ENCODE assay signal across 11 cellular contexts in the genomic region with DNA sequence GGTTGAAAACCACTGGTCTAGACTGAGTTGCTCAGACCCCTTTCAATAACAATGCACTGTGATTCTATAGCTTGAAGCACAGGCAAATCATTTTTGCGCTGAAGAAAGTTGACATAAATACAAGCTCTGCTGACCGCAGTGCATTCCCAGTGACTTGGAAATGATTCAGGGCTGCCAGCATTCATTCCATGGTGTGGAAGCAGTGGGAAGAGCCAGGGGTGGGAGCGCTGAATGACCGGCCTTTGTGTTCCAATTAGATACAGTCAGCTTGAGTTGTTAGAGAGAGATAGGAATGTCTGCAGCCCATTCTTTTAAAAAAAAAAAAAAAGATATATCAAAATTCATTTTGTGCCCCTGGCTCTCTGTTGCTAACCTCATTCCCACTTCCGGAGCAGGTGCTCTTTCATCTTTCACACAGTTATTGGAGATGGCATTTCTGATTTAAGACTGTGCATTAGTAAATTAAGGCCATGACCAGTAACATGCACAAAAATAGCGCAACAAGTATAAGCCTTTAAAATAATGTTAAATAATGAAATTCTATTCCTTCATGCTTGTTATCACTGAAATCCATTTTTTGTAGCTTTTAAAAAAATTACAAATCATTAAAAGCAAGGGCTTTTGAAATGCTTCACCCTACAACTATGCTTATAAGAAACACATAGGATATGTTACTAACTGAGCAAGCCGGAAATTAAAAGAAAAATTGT. TPM values are rescaled to one million over a fixed set of nuclear protein-coding genes. Genes with fewer than 3 reads are reported as not detected.
A peak's percentile ranks its signal among the peaks of the same experiment; 100 is the strongest.
DNase-seq lines count a peak whose midpoint lies in the region; ATAC-seq, FAIRE-seq and TF ChIP-seq lines count a peak whose summit lies in the region.
"Had no signal": no experiment of that assay in that cellular context is flagged by ENCODE, and none has a peak within 500 bp of the region (broad histone marks: within the 10 kb centered on the region; RNA-seq: fewer than 3 reads in every experiment).

No MANE protein-coding gene starts in this region.

- H3K36me3 ChIP-seq in endothelial cell of umbilical vein (ENCODE audit: control insufficient read depth in 2 of 2, extremely low read depth in 1 of 2, insufficient read depth in 2 of 2, low read length in 2 of 2) (no peaks in the 10 kb centered on the region), osteoblast (ENCODE audit: insufficient read depth, low read length) (no peaks in the 10 kb centered on the region), upper lobe of right lung (no peaks in the 10 kb centered on the region)
- H3K36me3 ChIP-seq: colonic mucosa had no signal

- CTCF ChIA-PET in endothelial cell of umbilical vein (lab: Charles Lee), result interaction anchor here (0.6 to 3.0 kb wide), 14 partner anchors 9 to 1529 kb away, joined by 3 to 11 read pairs (median 4); no protein-coding TSS in a partner anchor

- POLR2A ChIA-PET in endothelial cell of umbilical vein (lab: Charles Lee), result interaction anchor here (0.7 kb wide), 1 partner anchor 59 kb away, joined by 3 read pairs; no protein-coding TSS in a partner anchor

- peak; percentile 90 for FAIRE-seq in endothelial cell of umbilical vein (lab: Jason Lieb, UNC)

- no peaks in the 10 kb centered on the region for H3K9me1 ChIP-seq in endothelial cell of umbilical vein (replicated peaks; ENCODE audit: control insufficient read depth, extremely low read depth, insufficient read depth, low read length)

- no peak for TF ChIP-seq CTCF in endothelial cell of umbilical vein (IDR thresholded peaks at IDR 0.05; ENCODE audit: extremely low read depth in 1 of 2, insufficient read depth in 1 of 2, low read depth in 1 of 2, low read length in 2 of 2)
- no peak for TF ChIP-seq CTCF in osteoblast (IDR thresholded peaks at IDR 0.05; ENCODE audit: extremely low read depth, low read depth, low read length)
- no peak for TF ChIP-seq CTCF in upper lobe of right lung (IDR thresholded peaks at IDR 0.05)

- no peak for TF ChIP-seq POLR2A in endothelial cell of umbilical vein (IDR thresholded peaks at IDR 0.05; ENCODE audit: low read depth, low read length)
- TF ChIP-seq POLR2A in GM18505 (IDR thresholded peaks at IDR 0.05; ENCODE audit: borderline replicate concordance, extremely low read depth, insufficient read depth, insufficient read length), result no peak

- no peak overlapping the region for H3K27ac Mint-ChIP-seq in activated CD4-positive, alpha-beta T cell treated with anti-CD3 and anti-CD28 coated beads, Interleukin-2, amount 10 ng/mL, durations not matched to agents 24 days and 14 days
- H3K27ac Mint-ChIP-seq: stimulated activated effector memory CD8-positive, alpha-beta T cell treated with anti-CD3 and anti-CD28 coated beads, Interleukin-12 subunit alpha, Interleukin-12 subunit beta, amount 100 ng/mL, for 72 hours had no signal

- peak overlapping the region; percentile 53 for H3K4me2 ChIP-seq in endothelial cell of umbilical vein (ENCODE audit: insufficient read depth, low read length)
- peak overlapping the region; percentile 41 for H3K4me2 ChIP-seq in osteoblast (ENCODE audit: insufficient read depth, low read length)

- intact Hi-C loops in endothelial cell of umbilical vein (cut with micrococcal nuclease), result no loop called here
- intact Hi-C loops in upper lobe of right lung (cut with DNase I), result no loop called here
- intact Hi-C loops in activated CD4-positive, alpha-beta T cell treated with anti-CD3 and anti-CD28 coated beads, Interleukin-2, amount 10 ng/mL, durations not matched to agents 24 days and 14 days (cut with micrococcal nuclease), result no loop called here

- DNase-seq in ELR (ENCODE audit: low read depth) (peak; percentile 98), RKO (ENCODE audit: low spot score) (peak; percentile 7), endothelial cell of umbilical vein (ENCODE audit: low read depth, low spot score) (peak; percentile 85), osteoblast (ENCODE audit: insufficient read length, low spot score, missing footprints) (peak; percentile 68), upper lobe of right lung (no peak)
- no peak for DNase-seq in activated CD4-positive, alpha-beta T cell treated with anti-CD3 and anti-CD28 coated beads, Interleukin-2, amount 10 ng/mL, durations not matched to agents 24 days and 14 days
- DNase-seq: colonic mucosa, NCI-H524 had no signal

- H3K4me3 ChIP-seq in endothelial cell of umbilical vein (replicated peaks in 1 of 3; ENCODE audit: insufficient read depth in 1 of 3, low read depth in 1 of 3, low read length in 3 of 3) (no peak overlapping the region), osteoblast (ENCODE audit: insufficient read depth, low read length) (no peak overlapping the region), upper lobe of right lung (no peak overlapping the region)
- H3K4me3 ChIP-seq: colonic mucosa had no signal

- peaks cover 3% of the 10 kb centered on the region for H3K9me3 Mint-ChIP-seq in activated CD4-positive, alpha-beta T cell treated with anti-CD3 and anti-CD28 coated beads, Interleukin-2, amount 10 ng/mL, durations not matched to agents 24 days and 14 days

- ATAC-seq in upper lobe of right lung, result no peak
- ATAC-seq in GM21381 (IDR thresholded peaks at IDR 0.05; ENCODE audit: unreplicated experiment), result no peak
- no peak for ATAC-seq in GM18505 (IDR thresholded peaks at IDR 0.05; ENCODE audit: unreplicated experiment)
- ATAC-seq: stimulated activated effector memory CD8-positive, alpha-beta T cell treated with anti-CD3 and anti-CD28 coated beads, Interleukin-12 subunit alpha, Interleukin-12 subunit beta, amount 100 ng/mL, for 72 hours had no signal

- peaks cover 5% of the 10 kb centered on the region for H3K36me3 Mint-ChIP-seq in activated CD4-positive, alpha-beta T cell treated with anti-CD3 and anti-CD28 coated beads, Interleukin-2, amount 10 ng/mL, durations not matched to agents 24 days and 14 days (ENCODE audit: low read depth)

- H3K27me3 ChIP-seq in endothelial cell of umbilical vein (ENCODE audit: control insufficient read depth in 2 of 2, insufficient read depth in 2 of 2, low read length in 2 of 2) (no peaks in the 10 kb centered on the region), osteoblast (ENCODE audit: insufficient read depth, low read length) (no peaks in the 10 kb centered on the region), upper lobe of right lung (no peaks in the 10 kb centered on the region)
- H3K27me3 ChIP-seq: colonic mucosa had no signal

- H2AFZ ChIP-seq in endothelial cell of umbilical vein (ENCODE audit: low read depth, low read length) (peak overlapping the region; percentile 14), osteoblast (ENCODE audit: low read length) (no peak overlapping the region)

- no peaks in the 10 kb centered on the region for H3K79me2 ChIP-seq in endothelial cell of umbilical vein (ENCODE audit: control insufficient read depth, insufficient read depth, low read length)
- no peaks in the 10 kb centered on the region for H3K79me2 ChIP-seq in osteoblast (ENCODE audit: insufficient read depth, low read length)

- dilution Hi-C loops in endothelial cell of umbilical vein (cut with MboI; ENCODE audit: extremely low pct_ligation_motif_present, low sequenced_read_pairs), result no loop called here

- H3K4me1 ChIP-seq in endothelial cell of umbilical vein (ENCODE audit: control insufficient read depth, extremely low read depth, insufficient read depth, low read length) (peaks cover 55% of the 10 kb centered on the region), osteoblast (ENCODE audit: insufficient read depth, low read length) (peaks cover 82% of the 10 kb centered on the region), upper lobe of right lung (peaks cover 26% of the 10 kb centered on the region)

- BruUV-seq in endothelial cell of umbilical vein (replicated peaks; lab: Mats Ljungman, UMichigan), result no TSS peak

- H3K9ac ChIP-seq in endothelial cell of umbilical vein (replicated peaks; ENCODE audit: extremely low read depth, insufficient read depth, low read length), result no peak overlapping the region

- H3K4me3 Mint-ChIP-seq in activated CD4-positive, alpha-beta T cell treated with anti-CD3 and anti-CD28 coated beads, Interleukin-2, amount 10 ng/mL, durations not matched to agents 24 days and 14 days, result no peak overlapping the region
- H3K4me3 Mint-ChIP-seq: stimulated activated effector memory CD8-positive, alpha-beta T cell treated with anti-CD3 and anti-CD28 coated beads, Interleukin-12 subunit alpha, Interleukin-12 subunit beta, amount 100 ng/mL, for 72 hours had no signal

- H3K4me1 Mint-ChIP-seq in activated CD4-positive, alpha-beta T cell treated with anti-CD3 and anti-CD28 coated beads, Interleukin-2, amount 10 ng/mL, durations not matched to agents 24 days and 14 days, result peaks cover 58% of the 10 kb centered on the region

- H3K27ac ChIP-seq in endothelial cell of umbilical vein (ENCODE audit: insufficient read depth, low read depth, low read length) (peak overlapping the region; percentile 44), osteoblast (ENCODE audit: low read depth, low read length) (peak overlapping the region; percentile 100), upper lobe of right lung (no peak overlapping the region)
- H3K27ac ChIP-seq: colonic mucosa had no signal

- no peaks in the 10 kb centered on the region for H3K27me3 Mint-ChIP-seq in activated CD4-positive, alpha-beta T cell treated with anti-CD3 and anti-CD28 coated beads, Interleukin-2, amount 10 ng/mL, durations not matched to agents 24 days and 14 days

- no peaks in the 10 kb centered on the region for H3K9me3 ChIP-seq in endothelial cell of umbilical vein (replicated peaks; ENCODE audit: control insufficient read depth, insufficient read depth, low read length)
- H3K9me3 ChIP-seq in osteoblast (ENCODE audit: low read depth, low read length), result peaks cover 2% of the 10 kb centered on the region
- H3K9me3 ChIP-seq in upper lobe of right lung, result no peaks in the 10 kb centered on the region
- H3K9me3 ChIP-seq: colonic mucosa had no signal

- H4K20me1 ChIP-seq in endothelial cell of umbilical vein (replicated peaks; ENCODE audit: control insufficient read depth, extremely low read depth, insufficient read depth, low read length) (no peaks in the 10 kb centered on the region), osteoblast (ENCODE audit: insufficient read depth, low read length) (no peaks in the 10 kb centered on the region)

TF ChIP-seq in endothelial cell of umbilical vein, 7 proteins besides CTCF, POLR2A, EP300 and RAD21 (continues in another document):
- TF ChIP-seq GATA2 (IDR thresholded peaks at IDR 0.05; ENCODE audit: insufficient read depth, insufficient read length, low read depth, low read length), result no peak

RNA-seq across cellular contexts. Expression of a gene that starts 59.4 kb away (rescaled TPM):
- total RNA-seq in endothelial cell of umbilical vein (not detected in 2 replicates), osteoblast (under 0.01 TPM in 1 of 2 replicates, not detected in the other), upper lobe of right lung (1.4 TPM)
- not detected in 2 replicates for polyA plus RNA-seq in endothelial cell of umbilical vein
- not detected in 2 replicates for polyA plus RNA-seq in endothelial cell of umbilical vein (2011; cell fraction: cytosol; rRNA removed)
- polyA plus RNA-seq in endothelial cell of umbilical vein (2011; cell fraction: nucleus; rRNA removed), result not detected in 2 replicates
- polyA plus RNA-seq in endothelial cell of umbilical vein (2012), result not detected in 2 replicates
- not detected in 2 replicates for polyA minus RNA-seq in endothelial cell of umbilical vein
- not detected for polyA minus RNA-seq in endothelial cell of umbilical vein (2011; cell fraction: cytosol; rRNA and poly(A)+ RNA removed)
- not detected in 2 replicates for polyA minus RNA-seq in endothelial cell of umbilical vein (2011; cell fraction: nucleus; rRNA and poly(A)+ RNA removed)
- 104 TPM in 2 replicates for total RNA-seq in activated CD4-positive, alpha-beta T cell treated with anti-CD3 and anti-CD28 coated beads, Interleukin-2, amount 10 ng/mL, durations not matched to agents 24 days and 14 days

Comparison
In these comparisons a context has a peak if more than half of its experiments do, and no peak if none do; other contexts are left out.
1. DNase-seq: peak in ELR (single experiment), RKO (single experiment), endothelial cell of umbilical vein (single experiment) and osteoblast (single experiment); none in upper lobe of right lung (single experiment) and activated CD4-positive, alpha-beta T cell treated with anti-CD3 and anti-CD28 coated beads, Interleukin-2, amount 10 ng/mL, durations not matched to agents 24 days and 14 days (single experiment).
2. RNA of a gene that starts 59.4 kb away (total RNA-seq): 104 TPM in activated CD4-positive, alpha-beta T cell treated with anti-CD3 and anti-CD28 coated beads, Interleukin-2, amount 10 ng/mL, durations not matched to agents 24 days and 14 days; 1.4 TPM in upper lobe of right lung (single experiment), not detected in endothelial cell of umbilical vein and under 0.01 TPM in osteoblast; every median in the first group is over 10 times any median in the second.